In genomic region chr11:47592276-47592675, GRCh38 we compare ENCODE assay signal across 1 cellular context.
TF ChIP-seq lines count a peak whose summit lies in the region.

No MANE protein-coding gene starts in this region.

TF ChIP-seq in WTC11, 78 proteins besides CTCF, POLR2A, EP300 and RAD21:
- TF ChIP-seq USF1 (CRISPR knock-in tag; IDR thresholded peaks at IDR 0.05): no peak
